1 cellular context compared by ENCODE assay signal in genomic region chr11:78188809-78189724, GRCh38.
TF ChIP-seq lines count a peak whose summit lies in the region.

Gene USP35, plus strand, starts transcription at chr11:78188919. Its CDS starts 7,327 bp downstream, at chr11:78196246.

TF ChIP-seq in K562, 482 proteins besides CTCF, POLR2A, EP300 and RAD21 (continued from another document and continues in another):
- TF ChIP-seq ZHX1 (conservative IDR thresholded peaks at IDR 0.05; ENCODE audit: low read length): no peak
- TF ChIP-seq ZNF232 (CRISPR knock-in tag; IDR thresholded peaks at IDR 0.05): no peak
- no peak for TF ChIP-seq SRSF1 (IDR thresholded peaks at IDR 0.05; ENCODE audit: low read depth, low read length)
- TF ChIP-seq ZNF644 (tag; IDR thresholded peaks at IDR 0.05; ENCODE audit: low read depth): no peak
- TF ChIP-seq NELFE (IDR thresholded peaks at IDR 0.05; ENCODE audit: insufficient read depth, insufficient read length): no peak
- 0 out of 2 replicates have a peak, but pooled peaks have one; percentile 46 for TF ChIP-seq RBM14 (IDR thresholded peaks at IDR 0.05; ENCODE audit: borderline replicate concordance, insufficient read depth, low read depth, low read length)
- TF ChIP-seq, protein P1, sequence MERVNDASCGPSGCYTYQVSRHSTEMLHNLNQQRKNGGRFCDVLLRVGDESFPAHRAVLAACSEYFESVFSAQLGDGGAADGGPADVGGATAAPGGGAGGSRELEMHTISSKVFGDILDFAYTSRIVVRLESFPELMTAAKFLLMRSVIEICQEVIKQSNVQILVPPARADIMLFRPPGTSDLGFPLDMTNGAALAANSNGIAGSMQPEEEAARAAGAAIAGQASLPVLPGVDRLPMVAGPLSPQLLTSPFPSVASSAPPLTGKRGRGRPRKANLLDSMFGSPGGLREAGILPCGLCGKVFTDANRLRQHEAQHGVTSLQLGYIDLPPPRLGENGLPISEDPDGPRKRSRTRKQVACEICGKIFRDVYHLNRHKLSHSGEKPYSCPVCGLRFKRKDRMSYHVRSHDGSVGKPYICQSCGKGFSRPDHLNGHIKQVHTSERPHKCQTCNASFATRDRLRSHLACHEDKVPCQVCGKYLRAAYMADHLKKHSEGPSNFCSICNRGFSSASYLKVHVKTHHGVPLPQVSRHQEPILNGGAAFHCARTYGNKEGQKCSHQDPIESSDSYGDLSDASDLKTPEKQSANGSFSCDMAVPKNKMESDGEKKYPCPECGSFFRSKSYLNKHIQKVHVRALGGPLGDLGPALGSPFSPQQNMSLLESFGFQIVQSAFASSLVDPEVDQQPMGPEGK (CRISPR knock-in tag; IDR thresholded peaks at IDR 0.05; ENCODE audit: borderline replicate concordance): no peak
- peak; percentile 80 for TF ChIP-seq ZFP36 (IDR thresholded peaks at IDR 0.05; ENCODE audit: low read depth, low read length, partially characterized antibody)
- TF ChIP-seq HMG20B (CRISPR knock-in tag; IDR thresholded peaks at IDR 0.05): no peak
- TF ChIP-seq ATF3 (IDR thresholded peaks at IDR 0.05): no peak
- TF ChIP-seq ATF3 (CRISPR knock-in tag; conservative IDR thresholded peaks at IDR 0.05): no peak
- TF ChIP-seq ZNF584 (CRISPR knock-in tag; IDR thresholded peaks at IDR 0.05; ENCODE audit: low read depth): 0 out of 2 replicates have a peak, but pooled peaks have one; percentile 8
- no peak for TF ChIP-seq KLF1 (tag; IDR thresholded peaks at IDR 0.05)
- TF ChIP-seq SMAD2 (IDR thresholded peaks at IDR 0.05; ENCODE audit: low read depth, low read length): no peak
- no peak for TF ChIP-seq KAT7 (CRISPR knock-in tag; IDR thresholded peaks at IDR 0.05; ENCODE audit: borderline replicate concordance)
- TF ChIP-seq MAZ (CRISPR knock-in tag; conservative IDR thresholded peaks at IDR 0.05 in 1 of 2, IDR thresholded peaks at IDR 0.05 in 1 of 2): no peak; a peak in 1 of 4 replicates
- no peak for TF ChIP-seq CSDE1 (IDR thresholded peaks at IDR 0.05)
- no peak for TF ChIP-seq HDAC1 (IDR thresholded peaks at IDR 0.05)
- TF ChIP-seq, protein P2, sequence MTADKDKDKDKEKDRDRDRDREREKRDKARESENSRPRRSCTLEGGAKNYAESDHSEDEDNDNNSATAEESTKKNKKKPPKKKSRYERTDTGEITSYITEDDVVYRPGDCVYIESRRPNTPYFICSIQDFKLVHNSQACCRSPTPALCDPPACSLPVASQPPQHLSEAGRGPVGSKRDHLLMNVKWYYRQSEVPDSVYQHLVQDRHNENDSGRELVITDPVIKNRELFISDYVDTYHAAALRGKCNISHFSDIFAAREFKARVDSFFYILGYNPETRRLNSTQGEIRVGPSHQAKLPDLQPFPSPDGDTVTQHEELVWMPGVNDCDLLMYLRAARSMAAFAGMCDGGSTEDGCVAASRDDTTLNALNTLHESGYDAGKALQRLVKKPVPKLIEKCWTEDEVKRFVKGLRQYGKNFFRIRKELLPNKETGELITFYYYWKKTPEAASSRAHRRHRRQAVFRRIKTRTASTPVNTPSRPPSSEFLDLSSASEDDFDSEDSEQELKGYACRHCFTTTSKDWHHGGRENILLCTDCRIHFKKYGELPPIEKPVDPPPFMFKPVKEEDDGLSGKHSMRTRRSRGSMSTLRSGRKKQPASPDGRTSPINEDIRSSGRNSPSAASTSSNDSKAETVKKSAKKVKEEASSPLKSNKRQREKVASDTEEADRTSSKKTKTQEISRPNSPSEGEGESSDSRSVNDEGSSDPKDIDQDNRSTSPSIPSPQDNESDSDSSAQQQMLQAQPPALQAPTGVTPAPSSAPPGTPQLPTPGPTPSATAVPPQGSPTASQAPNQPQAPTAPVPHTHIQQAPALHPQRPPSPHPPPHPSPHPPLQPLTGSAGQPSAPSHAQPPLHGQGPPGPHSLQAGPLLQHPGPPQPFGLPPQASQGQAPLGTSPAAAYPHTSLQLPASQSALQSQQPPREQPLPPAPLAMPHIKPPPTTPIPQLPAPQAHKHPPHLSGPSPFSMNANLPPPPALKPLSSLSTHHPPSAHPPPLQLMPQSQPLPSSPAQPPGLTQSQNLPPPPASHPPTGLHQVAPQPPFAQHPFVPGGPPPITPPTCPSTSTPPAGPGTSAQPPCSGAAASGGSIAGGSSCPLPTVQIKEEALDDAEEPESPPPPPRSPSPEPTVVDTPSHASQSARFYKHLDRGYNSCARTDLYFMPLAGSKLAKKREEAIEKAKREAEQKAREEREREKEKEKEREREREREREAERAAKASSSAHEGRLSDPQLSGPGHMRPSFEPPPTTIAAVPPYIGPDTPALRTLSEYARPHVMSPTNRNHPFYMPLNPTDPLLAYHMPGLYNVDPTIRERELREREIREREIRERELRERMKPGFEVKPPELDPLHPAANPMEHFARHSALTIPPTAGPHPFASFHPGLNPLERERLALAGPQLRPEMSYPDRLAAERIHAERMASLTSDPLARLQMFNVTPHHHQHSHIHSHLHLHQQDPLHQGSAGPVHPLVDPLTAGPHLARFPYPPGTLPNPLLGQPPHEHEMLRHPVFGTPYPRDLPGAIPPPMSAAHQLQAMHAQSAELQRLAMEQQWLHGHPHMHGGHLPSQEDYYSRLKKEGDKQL (CRISPR knock-in tag; IDR thresholded peaks at IDR 0.05; ENCODE audit: borderline replicate concordance): no peak
- TF ChIP-seq ARID3A (IDR thresholded peaks at IDR 0.05; ENCODE audit: borderline replicate concordance, low read depth, low read length): no peak
- TF ChIP-seq NCOA4 (IDR thresholded peaks at IDR 0.05; ENCODE audit: partially characterized antibody): no peak
- TF ChIP-seq, protein P3, sequence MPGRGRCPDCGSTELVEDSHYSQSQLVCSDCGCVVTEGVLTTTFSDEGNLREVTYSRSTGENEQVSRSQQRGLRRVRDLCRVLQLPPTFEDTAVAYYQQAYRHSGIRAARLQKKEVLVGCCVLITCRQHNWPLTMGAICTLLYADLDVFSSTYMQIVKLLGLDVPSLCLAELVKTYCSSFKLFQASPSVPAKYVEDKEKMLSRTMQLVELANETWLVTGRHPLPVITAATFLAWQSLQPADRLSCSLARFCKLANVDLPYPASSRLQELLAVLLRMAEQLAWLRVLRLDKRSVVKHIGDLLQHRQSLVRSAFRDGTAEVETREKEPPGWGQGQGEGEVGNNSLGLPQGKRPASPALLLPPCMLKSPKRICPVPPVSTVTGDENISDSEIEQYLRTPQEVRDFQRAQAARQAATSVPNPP (IDR thresholded peaks at IDR 0.05; ENCODE audit: borderline replicate concordance, insufficient read depth, insufficient read length): no peak
- no peak for TF ChIP-seq MTA1 (IDR thresholded peaks at IDR 0.05; ENCODE audit: borderline replicate concordance)
- TF ChIP-seq FIP1L1 (IDR thresholded peaks at IDR 0.05; ENCODE audit: low read depth, low read length, poor library complexity, severe bottlenecking): no peak
- no peak for TF ChIP-seq ZNF512 (tag; IDR thresholded peaks at IDR 0.05)
- TF ChIP-seq EP400 (IDR thresholded peaks at IDR 0.05): no peak
- no peak for TF ChIP-seq ZNF121 (CRISPR knock-in tag; conservative IDR thresholded peaks at IDR 0.05)
- 0 out of 2 replicates have a peak, but pooled peaks have one; percentile 4 for TF ChIP-seq SLC30A9 (CRISPR knock-in tag; IDR thresholded peaks at IDR 0.05)
- TF ChIP-seq SAFB (IDR thresholded peaks at IDR 0.05; ENCODE audit: borderline replicate concordance, low read depth, low read length): no peak
- no peak for TF ChIP-seq TCF7L2 (IDR thresholded peaks at IDR 0.05; ENCODE audit: low read depth, low read length)
- peak; percentile 75 to 77 for TF ChIP-seq NRF1 (conservative IDR thresholded peaks at IDR 0.05 in 1 of 2, IDR thresholded peaks at IDR 0.05 in 1 of 2)
- TF ChIP-seq HOMEZ (CRISPR knock-in tag; IDR thresholded peaks at IDR 0.05): no peak
- TF ChIP-seq, protein P4, sequence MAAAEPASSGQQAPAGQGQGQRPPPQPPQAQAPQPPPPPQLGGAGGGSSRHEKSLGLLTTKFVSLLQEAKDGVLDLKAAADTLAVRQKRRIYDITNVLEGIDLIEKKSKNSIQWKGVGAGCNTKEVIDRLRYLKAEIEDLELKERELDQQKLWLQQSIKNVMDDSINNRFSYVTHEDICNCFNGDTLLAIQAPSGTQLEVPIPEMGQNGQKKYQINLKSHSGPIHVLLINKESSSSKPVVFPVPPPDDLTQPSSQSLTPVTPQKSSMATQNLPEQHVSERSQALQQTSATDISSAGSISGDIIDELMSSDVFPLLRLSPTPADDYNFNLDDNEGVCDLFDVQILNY (CRISPR knock-in tag; IDR thresholded peaks at IDR 0.05): no peak
- TF ChIP-seq GATA2 (CRISPR knock-in tag; IDR thresholded peaks at IDR 0.05): no peak
